29 cellular contexts compared by ENCODE assay signal in genomic region chr2:39659765-39660611, GRCh38.
"Had no signal": no experiment of that assay in that cellular context is flagged by ENCODE, and none has a peak within 500 bp of the region (broad histone marks: within the 10 kb centered on the region; RNA-seq: fewer than 3 reads in every experiment).

No MANE protein-coding gene starts in this region.

- DNase-seq: activated CD4-positive, alpha-beta T cell treated with anti-CD3 and anti-CD28 coated beads for 36 hours; activated CD4-positive, CD25-positive, alpha-beta regulatory T cell; activated naive CD4-positive, alpha-beta T cell treated with Interleukin-2 at 50 U/mL for 16 hours; activated T-cell treated with anti-CD3 and anti-CD28 coated beads for 4 hours; activated T-cell treated with anti-CD3 and anti-CD28 coated beads, Interleukin-2, amount 50 U/mL, for 72 hours; dorsolateral prefrontal cortex; effector memory CD4-positive, alpha-beta T cell; erythroblast; kidney; midbrain; naive thymus-derived CD8-positive, alpha-beta T cell; nucleus accumbens; right cardiac atrium; stimulated activated CD4-positive, alpha-beta T cell treated with anti-CD3 and anti-CD28 coated beads, Interleukin-4, amount 100 ng/mL, for 24 hours; stimulated activated naive CD8-positive, alpha-beta T cell treated with anti-CD3 and anti-CD28 coated beads, Interleukin-15, amount 100 ng/mL, for 72 hours; substantia nigra; T-helper 1 cell; uterus had no signal

- H3K27me3 ChIP-seq: dorsolateral prefrontal cortex, gastroesophageal sphincter, uterus had no signal

- H2AFZ ChIP-seq: hepatocyte, parathyroid adenoma had no signal

- ATAC-seq: activated CD4-positive, alpha-beta T cell treated with anti-CD3 and anti-CD28 coated beads for 36 hours; activated T-cell treated with anti-CD3 and anti-CD28 coated beads, Interleukin-2, amount 50 U/mL, for 72 hours; gastroesophageal sphincter; naive thymus-derived CD8-positive, alpha-beta T cell; right cardiac atrium; stimulated activated effector memory CD8-positive, alpha-beta T cell treated with anti-CD3 and anti-CD28 coated beads, Interleukin-12 subunit alpha, Interleukin-12 subunit beta, amount 100 ng/mL, for 72 hours; stimulated activated naive CD8-positive, alpha-beta T cell treated with anti-CD3 and anti-CD28 coated beads, Interleukin-15, amount 100 ng/mL, for 72 hours had no signal

- FAIRE-seq: kidney had no signal

- H3K4me3 Mint-ChIP-seq: activated CD4-positive, alpha-beta T cell treated with anti-CD3 and anti-CD28 coated beads for 36 hours; activated naive CD8-positive, alpha-beta T cell; activated T-cell treated with anti-CD3 and anti-CD28 coated beads, Interleukin-2, amount 50 U/mL, for 72 hours; brain; memory B cell; naive thymus-derived CD8-positive, alpha-beta T cell; neural crest cell; stimulated activated effector memory CD8-positive, alpha-beta T cell treated with anti-CD3 and anti-CD28 coated beads, Interleukin-12 subunit alpha, Interleukin-12 subunit beta, amount 100 ng/mL, for 72 hours; stimulated activated naive CD8-positive, alpha-beta T cell treated with anti-CD3 and anti-CD28 coated beads, Interleukin-15, amount 100 ng/mL, for 72 hours; T-helper 2 cell treated with Interferon-gamma antibody and Interleukin-4, amounts not matched to agents 5 μg/mL and 100 μg/mL, for 36 hours; type B pancreatic cell had no signal

- H3K9me3 ChIP-seq: gastroesophageal sphincter, uterus had no signal

- H3K9me3 Mint-ChIP-seq: activated T-cell treated with anti-CD3 and anti-CD28 coated beads, Interleukin-2, amount 50 U/mL, for 72 hours; memory B cell; neural crest cell; stimulated activated effector memory CD8-positive, alpha-beta T cell treated with anti-CD3 and anti-CD28 coated beads, Interleukin-12 subunit alpha, Interleukin-12 subunit beta, amount 100 ng/mL, for 72 hours; stimulated activated naive CD8-positive, alpha-beta T cell treated with anti-CD3 and anti-CD28 coated beads, Interleukin-15, amount 100 ng/mL, for 72 hours; T-helper 2 cell treated with Interferon-gamma antibody and Interleukin-4, amounts not matched to agents 5 μg/mL and 100 μg/mL, for 36 hours; type B pancreatic cell had no signal

- H3K27ac Mint-ChIP-seq: activated CD4-positive, alpha-beta T cell treated with anti-CD3 and anti-CD28 coated beads for 36 hours; activated naive CD8-positive, alpha-beta T cell; activated T-cell treated with anti-CD3 and anti-CD28 coated beads, Interleukin-2, amount 50 U/mL, for 72 hours; memory B cell; naive thymus-derived CD8-positive, alpha-beta T cell; stimulated activated effector memory CD8-positive, alpha-beta T cell treated with anti-CD3 and anti-CD28 coated beads, Interleukin-12 subunit alpha, Interleukin-12 subunit beta, amount 100 ng/mL, for 72 hours; stimulated activated naive CD8-positive, alpha-beta T cell treated with anti-CD3 and anti-CD28 coated beads, Interleukin-15, amount 100 ng/mL, for 72 hours; T-helper 2 cell treated with Interferon-gamma antibody and Interleukin-4, amounts not matched to agents 5 μg/mL and 100 μg/mL, for 36 hours; type B pancreatic cell had no signal

- H3K4me2 ChIP-seq: hepatocyte had no signal

- H3K9ac ChIP-seq: parathyroid adenoma had no signal

- H3K79me2 ChIP-seq: hepatocyte, parathyroid adenoma had no signal

- H3K4me1 ChIP-seq: gastroesophageal sphincter, parathyroid adenoma, uterus had no signal

- H3K36me3 ChIP-seq: gastroesophageal sphincter, uterus had no signal

- H3K4me3 ChIP-seq: coronary artery, dorsolateral prefrontal cortex, gastroesophageal sphincter, hepatocyte, uterus had no signal

- H3K36me3 Mint-ChIP-seq: activated naive CD8-positive, alpha-beta T cell; memory B cell; stimulated activated effector memory CD8-positive, alpha-beta T cell treated with anti-CD3 and anti-CD28 coated beads, Interleukin-12 subunit alpha, Interleukin-12 subunit beta, amount 100 ng/mL, for 72 hours; type B pancreatic cell had no signal

- H3K27ac ChIP-seq: coronary artery, gastroesophageal sphincter, hepatocyte, parathyroid adenoma, uterus had no signal

- H3K4me1 Mint-ChIP-seq: memory B cell; stimulated activated effector memory CD8-positive, alpha-beta T cell treated with anti-CD3 and anti-CD28 coated beads, Interleukin-12 subunit alpha, Interleukin-12 subunit beta, amount 100 ng/mL, for 72 hours had no signal
